Comparison of ENCODE assay signal across 12 cellular contexts in the genomic region with DNA sequence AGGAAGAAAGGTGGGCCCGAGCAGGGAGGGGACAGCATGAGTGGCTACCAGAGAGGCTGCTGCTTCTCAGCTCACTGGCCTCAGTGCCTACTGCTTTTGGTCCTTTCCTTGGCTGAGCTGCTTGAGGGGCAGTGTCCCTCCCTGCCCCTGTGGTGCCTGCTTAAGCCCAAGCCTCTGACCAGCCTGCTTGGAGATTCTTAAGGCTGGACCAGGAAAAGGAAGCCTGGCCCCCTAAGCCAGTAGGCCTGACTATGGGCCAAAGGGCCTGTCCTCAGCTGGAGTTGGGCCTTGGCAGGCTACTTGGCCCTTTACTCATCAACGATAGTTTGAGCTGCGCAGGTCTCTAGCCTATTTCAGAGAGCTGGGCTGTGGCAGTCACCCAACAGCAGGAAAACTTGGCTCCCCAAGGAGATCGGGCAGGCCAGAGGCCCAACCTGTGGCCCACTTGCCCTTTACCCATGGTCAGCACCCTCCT. TPM values are rescaled to one million over a fixed set of nuclear protein-coding genes. Genes with fewer than 3 reads are reported as not detected.
A peak's percentile ranks its signal among the peaks of the same experiment; 100 is the strongest.
DNase-seq lines count a peak whose midpoint lies in the region; ATAC-seq and TF ChIP-seq lines count a peak whose summit lies in the region.
"Had no signal": no experiment of that assay in that cellular context is flagged by ENCODE, and none has a peak within 500 bp of the region (broad histone marks: within the 10 kb centered on the region; RNA-seq: fewer than 3 reads in every experiment).

No MANE protein-coding gene starts in this region.

- TF ChIP-seq RAD21 in SK-N-SH (IDR thresholded peaks at IDR 0.05; ENCODE audit: low read length): no peak

- H3K9ac ChIP-seq in SK-N-SH: no peak overlapping the region

- CTCF ChIA-PET in activated CD4-positive, alpha-beta memory T cell treated with anti-CD3 and anti-CD28 coated beads for 36 hours (lab: Charles Lee): interaction anchor here (0.7 to 28.4 kb wide), 19 partner anchors 10 to 139 kb away, joined by 3 to 981 read pairs (median 8); partner anchors contain the start of gene TCF7
- CTCF ChIA-PET in activated CD4-positive, alpha-beta memory T cell treated with anti-CD3 and anti-CD28 coated beads, Interleukin-2, amount 10 ng/mL, durations not matched to agents 7 days and 5 days (lab: Charles Lee): interaction anchor here (1.1 to 19.9 kb wide), 12 partner anchors 10 to 122 kb away, joined by 3 to 348 read pairs (median 4); no protein-coding TSS in a partner anchor
- CTCF ChIA-PET in activated CD8-positive, alpha-beta T cell treated with anti-CD3 and anti-CD28 coated beads for 36 hours (lab: Charles Lee): interaction anchor here (0.9 to 38.2 kb wide), 14 partner anchors 11 to 150 kb away, joined by 3 to 1049 read pairs (median 14); partner anchors contain the start of gene VDAC1
- CTCF ChIA-PET in SK-N-SH (lab: Yijun Ruan, JAX): interaction anchor here (0.9 to 18.5 kb wide), 20 partner anchors 10 to 150 kb away, joined by 3 to 673 read pairs (median 10); partner anchors contain the start of gene TCF7

- no peak for TF ChIP-seq POLR2A in spleen (IDR thresholded peaks at IDR 0.05)

- H3K4me3 ChIP-seq in spleen (no peak overlapping the region), SK-N-SH (ENCODE audit: low read depth in 2 of 2, low read length in 1 of 2) (no peak overlapping the region)
- H3K4me3 ChIP-seq: A549 had no signal

- H3K36me3 Mint-ChIP-seq in activated CD4-positive, alpha-beta memory T cell treated with anti-CD3 and anti-CD28 coated beads for 36 hours: peaks cover 63% of the 10 kb centered on the region
- H3K36me3 Mint-ChIP-seq in activated CD4-positive, alpha-beta memory T cell treated with anti-CD3 and anti-CD28 coated beads, Interleukin-2, amount 10 ng/mL, durations not matched to agents 7 days and 5 days (ENCODE audit: low read depth): peaks cover 41% of the 10 kb centered on the region
- H3K36me3 Mint-ChIP-seq in activated CD8-positive, alpha-beta T cell treated with anti-CD3 and anti-CD28 coated beads for 36 hours (ENCODE audit: low read depth): peaks cover 46% of the 10 kb centered on the region

- 88 to 96% (median 92%) methylated on average over 3 to 4 of the region's 4 CpGs for WGBS in spleen, 5 donors
- 98% methylated on average over 4 of the region's 4 CpGs for WGBS in SK-N-SH (ENCODE audit: low lambda C conversion rate)

- intact Hi-C loops in activated CD4-positive, alpha-beta memory T cell treated with anti-CD3 and anti-CD28 coated beads for 36 hours (cut with micrococcal nuclease): no loop called here
- intact Hi-C loops in activated CD8-positive, alpha-beta T cell treated with anti-CD3 and anti-CD28 coated beads for 36 hours (cut with micrococcal nuclease): no loop called here
- intact Hi-C loops in left cardiac atrium (cut with DNase I) (no loop called here), spleen (cut with DNase I; ENCODE audit: low total_unique reads) (no loop called here)

- H3K9me3 ChIP-seq in spleen (no peaks in the 10 kb centered on the region), SK-N-SH (no peaks in the 10 kb centered on the region)
- H3K9me3 ChIP-seq: A549 had no signal

- H3K27ac ChIP-seq in spleen: peak overlapping the region in 4 of 8 donors; percentile 51 to 88 (median 57)
- H3K27ac ChIP-seq in SK-N-SH (ENCODE audit: low read depth in 2 of 2, low read length in 1 of 2): peak overlapping the region in 1 of 2 experiments; percentile 69; a peak in 2 of 4 replicates

- H3K9me3 Mint-ChIP-seq in activated CD4-positive, alpha-beta memory T cell treated with anti-CD3 and anti-CD28 coated beads for 36 hours: no peaks in the 10 kb centered on the region
- no peaks in the 10 kb centered on the region for H3K9me3 Mint-ChIP-seq in activated CD4-positive, alpha-beta memory T cell treated with anti-CD3 and anti-CD28 coated beads, Interleukin-2, amount 10 ng/mL, durations not matched to agents 7 days and 5 days
- no peaks in the 10 kb centered on the region for H3K9me3 Mint-ChIP-seq in activated CD8-positive, alpha-beta T cell treated with anti-CD3 and anti-CD28 coated beads for 36 hours

- peaks cover 0 to 97% (median 49%) of the 10 kb centered on the region in 6 donors for H3K36me3 ChIP-seq in spleen
- peaks cover 5 to 66% of the 10 kb centered on the region in 2 experiments for H3K36me3 ChIP-seq in SK-N-SH (replicated peaks in 1 of 2; ENCODE audit: control insufficient read depth in 1 of 2, insufficient read depth in 2 of 2, low read length in 1 of 2)

- POLR2A ChIA-PET in activated CD4-positive, alpha-beta memory T cell treated with anti-CD3 and anti-CD28 coated beads for 36 hours (lab: Charles Lee): interaction anchor here (1.3 to 6.4 kb wide), 7 partner anchors 10 to 136 kb away, joined by 3 to 43 read pairs (median 8); partner anchors contain the start of gene TCF7
- POLR2A ChIA-PET in activated CD4-positive, alpha-beta memory T cell treated with anti-CD3 and anti-CD28 coated beads, Interleukin-2, amount 10 ng/mL, durations not matched to agents 7 days and 5 days (lab: Charles Lee): interaction anchor here (0.6 to 4.0 kb wide), 9 partner anchors 10 to 1782 kb away, joined by 3 to 23 read pairs (median 6); partner anchors contain the start of gene VDAC1
- POLR2A ChIA-PET in activated CD8-positive, alpha-beta T cell treated with anti-CD3 and anti-CD28 coated beads for 36 hours (lab: Charles Lee): interaction anchor here (0.8 to 8.0 kb wide), 10 partner anchors 8 to 135 kb away, joined by 3 to 63 read pairs (median 4); partner anchors contain the start of genes PPP2CA and VDAC1
- POLR2A ChIA-PET in SK-N-SH (lab: Yijun Ruan, JAX): interaction anchor here (2.4 kb wide), 1 partner anchor 32 kb away, joined by 15 read pairs; no protein-coding TSS in a partner anchor

- H3K4me1 Mint-ChIP-seq in activated CD4-positive, alpha-beta memory T cell treated with anti-CD3 and anti-CD28 coated beads for 36 hours (ENCODE audit: low read depth): peaks cover 61% of the 10 kb centered on the region
- H3K4me1 Mint-ChIP-seq in activated CD4-positive, alpha-beta memory T cell treated with anti-CD3 and anti-CD28 coated beads, Interleukin-2, amount 10 ng/mL, durations not matched to agents 7 days and 5 days: peaks cover 40% of the 10 kb centered on the region
- peaks cover 72% of the 10 kb centered on the region for H3K4me1 Mint-ChIP-seq in activated CD8-positive, alpha-beta T cell treated with anti-CD3 and anti-CD28 coated beads for 36 hours (ENCODE audit: low read depth)

- H2AFZ ChIP-seq in SK-N-SH (ENCODE audit: low read depth): no peak overlapping the region

- H4K20me1 ChIP-seq in SK-N-SH (ENCODE audit: insufficient read depth): peaks cover 39% of the 10 kb centered on the region

- TF ChIP-seq CTCF in activated CD8-positive, alpha-beta T cell treated with anti-CD3 and anti-CD28 coated beads for 36 hours (IDR thresholded peaks at IDR 0.05): no peak
- TF ChIP-seq CTCF in spleen (IDR thresholded peaks at IDR 0.05 in 8 of 11, conservative IDR thresholded peaks at IDR 0.05 in 3 of 11) (no peak), SK-N-SH (IDR thresholded peaks at IDR 0.05) (no peak)

- H3K9me2 ChIP-seq in SK-N-SH: no peaks in the 10 kb centered on the region

- no peak overlapping the region for H3K4me3 Mint-ChIP-seq in activated CD4-positive, alpha-beta memory T cell treated with anti-CD3 and anti-CD28 coated beads for 36 hours
- no peak overlapping the region for H3K4me3 Mint-ChIP-seq in activated CD4-positive, alpha-beta memory T cell treated with anti-CD3 and anti-CD28 coated beads, Interleukin-2, amount 10 ng/mL, durations not matched to agents 7 days and 5 days
- H3K4me3 Mint-ChIP-seq in activated CD8-positive, alpha-beta T cell treated with anti-CD3 and anti-CD28 coated beads for 36 hours: no peak overlapping the region

- H3K27me3 Mint-ChIP-seq in activated CD4-positive, alpha-beta memory T cell treated with anti-CD3 and anti-CD28 coated beads for 36 hours: no peaks in the 10 kb centered on the region
- peaks cover 13% of the 10 kb centered on the region for H3K27me3 Mint-ChIP-seq in activated CD4-positive, alpha-beta memory T cell treated with anti-CD3 and anti-CD28 coated beads, Interleukin-2, amount 10 ng/mL, durations not matched to agents 7 days and 5 days
- no peaks in the 10 kb centered on the region for H3K27me3 Mint-ChIP-seq in activated CD8-positive, alpha-beta T cell treated with anti-CD3 and anti-CD28 coated beads for 36 hours

- H3K27me3 ChIP-seq in spleen (replicated peaks in 1 of 7) (no peaks in the 10 kb centered on the region), SK-N-SH (ENCODE audit: insufficient read depth) (no peaks in the 10 kb centered on the region)

- no peak for ATAC-seq in activated CD8-positive, alpha-beta T cell treated with anti-CD3 and anti-CD28 coated beads for 36 hours
- ATAC-seq in left cardiac atrium (peak in 1 of 2 donors; percentile 62), GM19455 (IDR thresholded peaks at IDR 0.05; ENCODE audit: unreplicated experiment) (no peak)
- ATAC-seq: A549, Panc1 had no signal

- TF ChIP-seq EP300 in SK-N-SH (IDR thresholded peaks at IDR 0.05; ENCODE audit: borderline replicate concordance in 1 of 2, low read depth in 1 of 2, low read length in 1 of 2): no peak

- DNase-seq in activated CD4-positive, alpha-beta memory T cell treated with anti-CD3 and anti-CD28 coated beads for 36 hours: peak; percentile 8
- DNase-seq in activated CD4-positive, alpha-beta memory T cell treated with anti-CD3 and anti-CD28 coated beads, Interleukin-2, amount 10 ng/mL, durations not matched to agents 7 days and 5 days: no peak
- no peak for DNase-seq in activated CD8-positive, alpha-beta T cell treated with anti-CD3 and anti-CD28 coated beads for 36 hours
- DNase-seq in left cardiac atrium: peak; percentile 20
- DNase-seq in spleen: peak; percentile 52
- no peak for DNase-seq in SK-N-SH
- DNase-seq in NCI-H226: no peak
- DNase-seq: dermis blood vessel endothelial cell, NCI-H1092 treated with DMSO at 0.1 percent for 48 hours had no signal

- H3K27ac Mint-ChIP-seq in activated CD4-positive, alpha-beta memory T cell treated with anti-CD3 and anti-CD28 coated beads for 36 hours: no peak overlapping the region
- no peak overlapping the region for H3K27ac Mint-ChIP-seq in activated CD4-positive, alpha-beta memory T cell treated with anti-CD3 and anti-CD28 coated beads, Interleukin-2, amount 10 ng/mL, durations not matched to agents 7 days and 5 days
- peak overlapping the region; percentile 14 for H3K27ac Mint-ChIP-seq in activated CD8-positive, alpha-beta T cell treated with anti-CD3 and anti-CD28 coated beads for 36 hours

- no peak overlapping the region for H3K4me2 ChIP-seq in SK-N-SH
- H3K4me2 ChIP-seq: A549 had no signal

- peaks cover 4% of the 10 kb centered on the region for H3F3A ChIP-seq in SK-N-SH (replicated peaks; ENCODE audit: insufficient read depth)

- H3K4me1 ChIP-seq in spleen (peaks cover 22 to 81% (median 64%) of the 10 kb centered on the region in 6 donors), SK-N-SH (ENCODE audit: control insufficient read depth in 1 of 2, insufficient read depth in 2 of 2, low read depth in 1 of 2, low read length in 1 of 2) (peaks cover 11 to 21% of the 10 kb centered on the region in 2 experiments; a peak in 3 of 4 replicates)

- peaks cover 11% of the 10 kb centered on the region; the same call in 1 of the 2 replicates for H3K79me2 ChIP-seq in SK-N-SH (ENCODE audit: insufficient read depth)

RNA-seq across cellular contexts. Expression of gene TCF7, which starts 24.9 kb away (rescaled TPM):
- total RNA-seq in activated CD4-positive, alpha-beta memory T cell treated with anti-CD3 and anti-CD28 coated beads for 36 hours: 10 to 100 TPM; 59.3 to 65.6 TPM
- 10 to 100 TPM; 19.2 to 21.9 TPM for total RNA-seq in activated CD4-positive, alpha-beta memory T cell treated with anti-CD3 and anti-CD28 coated beads, Interleukin-2, amount 10 ng/mL, durations not matched to agents 7 days and 5 days
- total RNA-seq in activated CD8-positive, alpha-beta T cell treated with anti-CD3 and anti-CD28 coated beads for 36 hours: 10 to 100 TPM; 47.4 to 50.3 TPM
- 1 to 10 TPM; 2.4 to 3.3 TPM for total RNA-seq in left cardiac atrium
- 10 to 100 TPM; 29.0 to 88.3 (median 53.7) TPM for total RNA-seq in spleen
- polyA plus RNA-seq in spleen: 10 to 100 TPM; 13.7 to 24.3 (median 18.1) TPM
- 2.3 and 2.7 TPM in 2 replicates for polyA plus RNA-seq in SK-N-SH (2012; rRNA removed)
- polyA plus RNA-seq in SK-N-SH (2012; cell fraction: cytosol; rRNA removed): 1.9 and 2.9 TPM in 2 replicates
- polyA plus RNA-seq in SK-N-SH (2012; cell fraction: nucleus; rRNA removed): 4.0 and 4.4 TPM in 2 replicates

RNA-seq across cellular contexts. Expression of gene SKP1, which starts 37.3 kb away (rescaled TPM):
- total RNA-seq in activated CD4-positive, alpha-beta memory T cell treated with anti-CD3 and anti-CD28 coated beads for 36 hours: 100 to 1,000 TPM; 284 to 286 TPM
- total RNA-seq in activated CD4-positive, alpha-beta memory T cell treated with anti-CD3 and anti-CD28 coated beads, Interleukin-2, amount 10 ng/mL, durations not matched to agents 7 days and 5 days: 100 to 1,000 TPM; 197 to 205 TPM
- 100 to 1,000 TPM; 235 to 242 TPM for total RNA-seq in activated CD8-positive, alpha-beta T cell treated with anti-CD3 and anti-CD28 coated beads for 36 hours
- 100 to 1,000 TPM; 391 to 436 TPM for total RNA-seq in left cardiac atrium
- 100 to 1,000 TPM; 121 to 246 (median 193) TPM for total RNA-seq in spleen
- 100 to 1,000 TPM; 142 to 354 (median 228) TPM for polyA plus RNA-seq in spleen
- polyA plus RNA-seq in SK-N-SH (2012; rRNA removed): 407 and 428 TPM in 2 replicates
- polyA plus RNA-seq in SK-N-SH (2012; cell fraction: cytosol; rRNA removed): 621 and 939 TPM in 2 replicates
- polyA plus RNA-seq in SK-N-SH (2012; cell fraction: nucleus; rRNA removed): 127 and 233 TPM in 2 replicates

Comparison
In these comparisons a context has a peak if more than half of its experiments do, and no peak if none do; other contexts are left out.
1. DNase-seq: peak in activated CD4-positive, alpha-beta memory T cell treated with anti-CD3 and anti-CD28 coated beads for 36 hours (single experiment), left cardiac atrium (single experiment) and spleen (single experiment); none in activated CD4-positive, alpha-beta memory T cell treated with anti-CD3 and anti-CD28 coated beads, Interleukin-2, amount 10 ng/mL, durations not matched to agents 7 days and 5 days (single experiment), activated CD8-positive, alpha-beta T cell treated with anti-CD3 and anti-CD28 coated beads for 36 hours (single experiment), SK-N-SH (single experiment) and NCI-H226 (single experiment).
2. RNA of gene TCF7, which starts 24.9 kb away (total RNA-seq): 59.3 to 65.6 TPM in activated CD4-positive, alpha-beta memory T cell treated with anti-CD3 and anti-CD28 coated beads for 36 hours, 29.0 to 88.3 TPM in spleen, 47.4 to 50.3 TPM in activated CD8-positive, alpha-beta T cell treated with anti-CD3 and anti-CD28 coated beads for 36 hours and 19.2 to 21.9 TPM in activated CD4-positive, alpha-beta memory T cell treated with anti-CD3 and anti-CD28 coated beads, Interleukin-2, amount 10 ng/mL, durations not matched to agents 7 days and 5 days; 2.4 to 3.3 TPM in left cardiac atrium; every median in the first group is over 4 times any median in the second.